ENCODE assay signal across 20 cellular contexts in genomic region chrX:108666101-108666500, GRCh38.
DNase-seq lines count a peak whose midpoint lies in the region; ATAC-seq, FAIRE-seq and TF ChIP-seq lines count a peak whose summit lies in the region.
"Had no signal": no experiment of that assay in that cellular context is flagged by ENCODE, and none has a peak within 500 bp of the region (broad histone marks: within the 10 kb centered on the region; RNA-seq: fewer than 3 reads in every experiment).

No MANE protein-coding gene starts in this region.

- CTCF ChIA-PET in A549 (lab: Yijun Ruan, JAX), result interaction anchor here (0.6 kb wide), 1 partner anchor 9 kb away, joined by 3 read pairs; no protein-coding TSS in a partner anchor

- TF ChIP-seq RAD21 in A549 (conservative IDR thresholded peaks at IDR 0.05 in 1 of 2, IDR thresholded peaks at IDR 0.05 in 1 of 2), result no peak

- no peak for TF ChIP-seq CTCF in A549 (IDR thresholded peaks at IDR 0.05)

- no peak for DNase-seq in A549 (ENCODE audit: low read depth in 1 of 2, low spot score in 1 of 2)
- DNase-seq in HAP-1 (ENCODE audit: low spot score in 2 of 2), result no peak
- no peak for DNase-seq in stimulated activated CD4-positive, alpha-beta T cell treated with anti-CD3 and anti-CD28 coated beads, Interleukin-2, amount 100 ng/mL, for 48 hours
- DNase-seq: ACHN; AML-193; BE2C; CD4-positive, alpha-beta T cell; CD8-positive, alpha-beta memory T cell; DMS53; DMS79 treated with DMSO at 0.1 percent for 48 hours; GF-D8; GOT3; HCEC 1CT had no signal

- ATAC-seq in A549 (no peak), GM18867 (IDR thresholded peaks at IDR 0.05; ENCODE audit: unreplicated experiment) (peak; percentile 65), GM19351 (IDR thresholded peaks at IDR 0.05; ENCODE audit: unreplicated experiment) (peak; percentile 62), HG02938 (IDR thresholded peaks at IDR 0.05; ENCODE audit: unreplicated experiment) (no peak)

- TF ChIP-seq POLR2A in A549 (IDR thresholded peaks at IDR 0.05; ENCODE audit: low read length), result no peak

- no peak overlapping the region for H3K27ac ChIP-seq in A549
- H3K27ac ChIP-seq: 22Rv1; BLaER1 treated with 17β-estradiol and CSF1 and Interleukin-3, amounts not matched to agents 10 nM and 100 nM had no signal

- peaks cover 8% of the 10 kb centered on the region for H3K36me3 ChIP-seq in HAP-1 (replicated peaks)
- H3K36me3 ChIP-seq: BE2C; BLaER1 treated with 17β-estradiol and CSF1 and Interleukin-3, amounts not matched to agents 10 nM and 100 nM had no signal

- no peak overlapping the region for H3K4me2 ChIP-seq in A549
- H3K4me2 ChIP-seq: BLaER1 treated with 17β-estradiol and CSF1 and Interleukin-3, amounts not matched to agents 10 nM and 100 nM had no signal

- POLR2A ChIA-PET in A549 (lab: Yijun Ruan, JAX), result no interaction called here

- H3K27me3 ChIP-seq in HAP-1 (ENCODE audit: low read depth), result no peaks in the 10 kb centered on the region
- H3K27me3 ChIP-seq: BE2C had no signal

- H3K4me3 ChIP-seq in A549 (no peak overlapping the region), HAP-1 (no peak overlapping the region)
- H3K4me3 ChIP-seq: BLaER1 treated with 17β-estradiol and CSF1 and Interleukin-3, amounts not matched to agents 10 nM and 100 nM had no signal

- no peak for TF ChIP-seq EP300 in A549 (IDR thresholded peaks at IDR 0.05)

- FAIRE-seq in A549 (lab: Jason Lieb, UNC), result peak; percentile 39
- FAIRE-seq: GM18507, H54 had no signal

- H3K4me1 ChIP-seq in A549, result no peaks in the 10 kb centered on the region
- H3K4me1 ChIP-seq in HAP-1, result no peaks in the 10 kb centered on the region
- H3K4me1 ChIP-seq: BE2C; BLaER1 treated with 17β-estradiol and CSF1 and Interleukin-3, amounts not matched to agents 10 nM and 100 nM had no signal

- WGBS in A549 (ENCODE audit: missing lambda C conversion rate), result 97% methylated on average over 1 of the region's 1 CpG

- H3K9me3 ChIP-seq in A549 (no peaks in the 10 kb centered on the region), HAP-1 (no peaks in the 10 kb centered on the region)
- H3K9me3 ChIP-seq: BE2C; BLaER1 treated with 17β-estradiol and CSF1 and Interleukin-3, amounts not matched to agents 10 nM and 100 nM had no signal

- in situ Hi-C loops in HAP-1 (cut with MboI; ENCODE audit: low sequenced_read_pairs), result no loop called here

TF ChIP-seq in A549, 52 proteins besides CTCF, POLR2A, EP300 and RAD21:
- TF ChIP-seq EHF (CRISPR knock-in tag; IDR thresholded peaks at IDR 0.05) (no peak), HEYL (CRISPR knock-in tag; IDR thresholded peaks at IDR 0.05) (no peak)

Comparison
In these comparisons a context has a peak if more than half of its experiments do, and no peak if none do; other contexts are left out.
1. ATAC-seq: peak in GM18867 (single experiment) and GM19351 (single experiment); none in A549 (0 of 2) and HG02938 (single experiment).